In the genomic region with DNA sequence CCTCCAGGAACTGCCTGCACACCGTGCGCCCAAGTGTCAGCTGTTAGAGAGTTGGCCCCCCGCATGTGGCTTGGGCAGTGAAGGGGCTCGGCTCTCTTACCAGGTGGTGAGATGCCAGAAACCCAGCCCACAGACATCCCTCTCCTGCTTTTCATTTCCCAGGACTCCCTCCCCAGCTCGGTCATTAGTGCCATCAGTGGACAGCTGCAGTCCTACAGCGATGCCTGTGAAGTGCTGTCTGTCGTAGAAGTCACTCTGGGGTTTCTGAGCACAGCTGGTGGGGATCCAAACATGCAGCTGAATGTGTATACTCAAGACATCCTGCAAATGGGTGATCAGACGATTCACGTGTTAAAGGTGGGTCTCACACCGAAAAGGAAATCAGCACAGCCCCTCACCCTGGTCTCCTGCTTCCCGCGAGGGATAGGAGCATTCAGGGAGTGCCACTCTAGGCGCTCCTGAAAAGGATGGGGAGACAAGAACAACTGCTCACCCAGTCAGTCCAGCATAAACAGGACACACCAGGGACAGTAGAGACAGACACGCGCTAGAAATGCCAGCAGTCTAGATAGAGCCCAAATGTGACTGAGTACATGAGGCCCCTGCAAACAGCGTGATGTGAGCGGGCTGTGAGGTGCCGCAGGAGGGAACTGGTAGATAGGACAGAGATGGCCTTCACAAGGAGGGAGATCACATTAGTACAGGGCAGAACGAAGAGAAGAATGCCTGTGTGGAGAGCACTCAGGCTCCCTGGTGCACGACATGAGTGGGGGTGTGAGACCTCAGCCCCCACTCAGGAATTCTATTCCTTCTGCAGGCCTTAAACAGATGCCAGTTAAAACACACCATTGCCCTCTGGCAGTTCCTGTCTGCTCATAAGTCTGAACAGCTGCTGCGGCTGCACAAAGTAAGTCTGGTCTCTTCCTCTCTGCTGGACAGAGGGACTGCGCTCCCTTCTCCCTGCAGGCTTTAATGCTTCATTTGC, we compare ENCODE assay signal across 14 cellular contexts. TPM values are rescaled to one million over a fixed set of nuclear protein-coding genes. Genes with fewer than 3 reads are reported as not detected.
DNase-seq lines count a peak whose midpoint lies in the region; ATAC-seq and TF ChIP-seq lines count a peak whose summit lies in the region.
"Had no signal": no experiment of that assay in that cellular context is flagged by ENCODE, and none has a peak within 500 bp of the region (broad histone marks: within the 10 kb centered on the region; RNA-seq: fewer than 3 reads in every experiment).

No MANE protein-coding gene starts in this region.

- no peaks in the 10 kb centered on the region for H3K9me3 Mint-ChIP-seq in activated naive CD8-positive, alpha-beta T cell treated with anti-CD3 and anti-CD28 coated beads, Interleukin-2, amount 10 ng/mL, durations not matched to agents 7 days and 5 days
- no peaks in the 10 kb centered on the region for H3K9me3 Mint-ChIP-seq in activated naive CD8-positive, alpha-beta T cell treated with anti-CD3 and anti-CD28 coated beads for 36 hours
- H3K9me3 Mint-ChIP-seq in chondrocyte (ENCODE audit: low read depth) = no peaks in the 10 kb centered on the region
- no peaks in the 10 kb centered on the region for H3K9me3 Mint-ChIP-seq in natural killer cell
- H3K9me3 Mint-ChIP-seq: activated naive CD4-positive, alpha-beta T cell treated with anti-CD3 and anti-CD28 coated beads, Interleukin-2, amount 50 U/mL, for 24 hours; stimulated activated naive B cell treated with anti-CD40 and anti-IgM and Interleukin-4, amounts not matched to agents 10 μg/mL and 1 μg/mL and 100 μg/mL, for 72 hours had no signal

- no peaks in the 10 kb centered on the region for H3K27me3 Mint-ChIP-seq in activated naive CD8-positive, alpha-beta T cell treated with anti-CD3 and anti-CD28 coated beads, Interleukin-2, amount 10 ng/mL, durations not matched to agents 7 days and 5 days
- H3K27me3 Mint-ChIP-seq in activated naive CD8-positive, alpha-beta T cell treated with anti-CD3 and anti-CD28 coated beads for 36 hours = no peaks in the 10 kb centered on the region
- no peaks in the 10 kb centered on the region for H3K27me3 Mint-ChIP-seq in chondrocyte (ENCODE audit: low read depth)
- H3K27me3 Mint-ChIP-seq in natural killer cell (ENCODE audit: low read depth in 2 of 2) = no peaks in the 10 kb centered on the region
- H3K27me3 Mint-ChIP-seq: activated naive CD4-positive, alpha-beta T cell treated with anti-CD3 and anti-CD28 coated beads, Interleukin-2, amount 50 U/mL, for 24 hours; stimulated activated naive B cell treated with anti-CD40 and anti-IgM and Interleukin-4, amounts not matched to agents 10 μg/mL and 1 μg/mL and 100 μg/mL, for 72 hours had no signal

- TF ChIP-seq CTCF in chondrocyte (IDR thresholded peaks at IDR 0.05) (no peak), natural killer cell (IDR thresholded peaks at IDR 0.05) (no peak)

- H3K4me1 Mint-ChIP-seq in activated naive CD8-positive, alpha-beta T cell treated with anti-CD3 and anti-CD28 coated beads, Interleukin-2, amount 10 ng/mL, durations not matched to agents 7 days and 5 days = peaks cover 5% of the 10 kb centered on the region
- H3K4me1 Mint-ChIP-seq in activated naive CD8-positive, alpha-beta T cell treated with anti-CD3 and anti-CD28 coated beads for 36 hours = peaks cover 4% of the 10 kb centered on the region
- peaks cover 29% of the 10 kb centered on the region for H3K4me1 Mint-ChIP-seq in chondrocyte (ENCODE audit: low read depth)
- H3K4me1 Mint-ChIP-seq in natural killer cell = peaks cover 0 to 5% of the 10 kb centered on the region in 2 donors
- H3K4me1 Mint-ChIP-seq: activated naive CD4-positive, alpha-beta T cell treated with anti-CD3 and anti-CD28 coated beads, Interleukin-2, amount 50 U/mL, for 24 hours; stimulated activated naive B cell treated with anti-CD40 and anti-IgM and Interleukin-4, amounts not matched to agents 10 μg/mL and 1 μg/mL and 100 μg/mL, for 72 hours had no signal

- no peak overlapping the region for H3K4me3 Mint-ChIP-seq in activated naive CD8-positive, alpha-beta T cell treated with anti-CD3 and anti-CD28 coated beads, Interleukin-2, amount 10 ng/mL, durations not matched to agents 7 days and 5 days
- no peak overlapping the region for H3K4me3 Mint-ChIP-seq in activated naive CD8-positive, alpha-beta T cell treated with anti-CD3 and anti-CD28 coated beads for 36 hours
- H3K4me3 Mint-ChIP-seq in chondrocyte (ENCODE audit: unreplicated experiment) (peak overlapping the region; percentile 4), natural killer cell (no peak overlapping the region)
- H3K4me3 Mint-ChIP-seq: activated naive CD4-positive, alpha-beta T cell treated with anti-CD3 and anti-CD28 coated beads, Interleukin-2, amount 50 U/mL, for 24 hours; stimulated activated naive B cell treated with anti-CD40 and anti-IgM and Interleukin-4, amounts not matched to agents 10 μg/mL and 1 μg/mL and 100 μg/mL, for 72 hours had no signal

- DNase-seq in activated naive CD8-positive, alpha-beta T cell treated with anti-CD3 and anti-CD28 coated beads, Interleukin-2, amount 10 ng/mL, durations not matched to agents 7 days and 5 days = no peak
- DNase-seq in activated naive CD8-positive, alpha-beta T cell treated with anti-CD3 and anti-CD28 coated beads for 36 hours = no peak
- no peak for DNase-seq in chondrocyte (ENCODE audit: low spot score)
- no peak for DNase-seq in natural killer cell
- DNase-seq in NK-92 treated with Interleukin-12 subunit alpha and Interleukin-12 subunit beta, amount 100 ng/mL, for 24 hours (lab: John Stamatoyannopoulos, UW) = no peak
- DNase-seq in NCI-H345 treated with DMSO at 0.1 percent for 48 hours (lab: John Stamatoyannopoulos, UW; ENCODE audit: unreplicated experiment) = no peak
- DNase-seq in NCI-H2081 (lab: John Stamatoyannopoulos, UW) = no peak
- DNase-seq: mammary epithelial cell; NCI-H1930; NCI-H524; stimulated activated naive B cell treated with anti-CD40 and anti-IgM and Interleukin-4, amounts not matched to agents 10 μg/mL and 1 μg/mL and 100 μg/mL, for 72 hours; uterus had no signal

- H3K36me3 Mint-ChIP-seq in activated naive CD8-positive, alpha-beta T cell treated with anti-CD3 and anti-CD28 coated beads, Interleukin-2, amount 10 ng/mL, durations not matched to agents 7 days and 5 days = peaks cover 34% of the 10 kb centered on the region
- H3K36me3 Mint-ChIP-seq in activated naive CD8-positive, alpha-beta T cell treated with anti-CD3 and anti-CD28 coated beads for 36 hours = peaks cover 20% of the 10 kb centered on the region
- H3K36me3 Mint-ChIP-seq in chondrocyte (ENCODE audit: low read depth) = peaks cover 41% of the 10 kb centered on the region
- H3K36me3 Mint-ChIP-seq in natural killer cell = peaks cover 20% of the 10 kb centered on the region

- POLR2A ChIA-PET in activated naive CD8-positive, alpha-beta T cell treated with anti-CD3 and anti-CD28 coated beads, Interleukin-2, amount 10 ng/mL, durations not matched to agents 7 days and 5 days (lab: Charles Lee) = no interaction called here

- H3K27ac Mint-ChIP-seq in activated naive CD8-positive, alpha-beta T cell treated with anti-CD3 and anti-CD28 coated beads, Interleukin-2, amount 10 ng/mL, durations not matched to agents 7 days and 5 days = peak overlapping the region; percentile 58
- H3K27ac Mint-ChIP-seq in activated naive CD8-positive, alpha-beta T cell treated with anti-CD3 and anti-CD28 coated beads for 36 hours = no peak overlapping the region
- H3K27ac Mint-ChIP-seq in chondrocyte (ENCODE audit: unreplicated experiment) (peak overlapping the region; percentile 89), natural killer cell (peak overlapping the region; percentile 51 to 70)
- H3K27ac Mint-ChIP-seq: activated naive CD4-positive, alpha-beta T cell treated with anti-CD3 and anti-CD28 coated beads, Interleukin-2, amount 50 U/mL, for 24 hours; stimulated activated naive B cell treated with anti-CD40 and anti-IgM and Interleukin-4, amounts not matched to agents 10 μg/mL and 1 μg/mL and 100 μg/mL, for 72 hours had no signal

- no peak for ATAC-seq in activated naive CD8-positive, alpha-beta T cell treated with anti-CD3 and anti-CD28 coated beads, Interleukin-2, amount 10 ng/mL, durations not matched to agents 7 days and 5 days (ENCODE audit: low read depth)
- no peak for ATAC-seq in natural killer cell
- no peak for ATAC-seq in GM21526 (IDR thresholded peaks at IDR 0.05; ENCODE audit: low FRiP score, unreplicated experiment)
- ATAC-seq: stimulated activated naive B cell treated with anti-CD40 and anti-IgM and Interleukin-4, amounts not matched to agents 10 μg/mL and 1 μg/mL and 100 μg/mL, for 72 hours had no signal

- intact Hi-C loops in natural killer cell (cut with micrococcal nuclease) = no loop called here

RNA-seq across cellular contexts. Expression of a gene that starts 25.7 kb away (rescaled TPM):
- total RNA-seq in activated naive CD8-positive, alpha-beta T cell treated with anti-CD3 and anti-CD28 coated beads, Interleukin-2, amount 10 ng/mL, durations not matched to agents 7 days and 5 days = 10 to 100 TPM; 17.8 to 23.1 TPM
- total RNA-seq in activated naive CD8-positive, alpha-beta T cell treated with anti-CD3 and anti-CD28 coated beads for 36 hours = 10 to 100 TPM; 11.7 to 13.8 TPM
- total RNA-seq in chondrocyte (22.8 to 32.5 TPM (median 27.0 TPM) in 3 replicates), natural killer cell (10 to 100 TPM; 17.7 to 24.9 (median 18.8) TPM)
